In genomic region chr19:53868091-53868891, GRCh38 we compare ENCODE assay signal across 9 cellular contexts. TPM values are rescaled to one million over a fixed set of nuclear protein-coding genes. Genes with fewer than 3 reads are reported as not detected.
DNase-seq lines count a peak whose midpoint lies in the region; ATAC-seq and TF ChIP-seq lines count a peak whose summit lies in the region.
"Had no signal": no experiment of that assay in that cellular context is flagged by ENCODE, and none has a peak within 500 bp of the region (broad histone marks: within the 10 kb centered on the region; RNA-seq: fewer than 3 reads in every experiment).

No MANE protein-coding gene starts in this region.

- H3K4me3 ChIP-seq in BJ (ENCODE audit: low read depth, low read length) (peak overlapping the region; percentile 82), HUES6 (ENCODE audit: low read depth, low read length) (peak overlapping the region; percentile 99), uterus (peak overlapping the region; percentile 74 to 92)
- peak overlapping the region; percentile 90 for H3K4me3 ChIP-seq in naive thymus-derived CD4-positive, alpha-beta T cell (ENCODE audit: low read length)

- no peaks in the 10 kb centered on the region for H3K9me3 ChIP-seq in HUES6 (ENCODE audit: control insufficient read depth, insufficient read depth, low read depth, low read length)
- no peaks in the 10 kb centered on the region for H3K9me3 ChIP-seq in naive thymus-derived CD4-positive, alpha-beta T cell (ENCODE audit: control insufficient read depth in 2 of 3, low read length in 3 of 3)
- no peaks in the 10 kb centered on the region for H3K9me3 ChIP-seq in uterus

- no peak for ATAC-seq in naive thymus-derived CD4-positive, alpha-beta T cell
- no peak for ATAC-seq in GM18505 (IDR thresholded peaks at IDR 0.05; ENCODE audit: unreplicated experiment)

- TF ChIP-seq CTCF in BJ (IDR thresholded peaks at IDR 0.05; ENCODE audit: insufficient read depth, low read depth, low read length) (no peak), uterus (IDR thresholded peaks at IDR 0.05) (no peak)

- H3K27ac Mint-ChIP-seq in naive thymus-derived CD4-positive, alpha-beta T cell = peak overlapping the region; percentile 97 to 100 (median 99)

- intact Hi-C loops in naive thymus-derived CD4-positive, alpha-beta T cell (cut with micrococcal nuclease) = loop anchor here (2.0 to 10.0 kb wide), 8 partner anchors 15 to 1789 kb away; partner anchors contain the start of genes PRKCG (in 1 of the 2), PRPF31 (in 1 of the 2), RPL28 (in 1 of the 2) and TFPT (in 1 of the 2)
- intact Hi-C loops in uterus (cut with DNase I; ENCODE audit: low total_unique reads) = no loop called here

- peak overlapping the region; percentile 99 for H3K27ac ChIP-seq in HUES6 (ENCODE audit: low read depth, low read length)
- peak overlapping the region; percentile 99 for H3K27ac ChIP-seq in naive thymus-derived CD4-positive, alpha-beta T cell (ENCODE audit: low read depth, low read length)
- peak overlapping the region; percentile 86 to 99 for H3K27ac ChIP-seq in uterus

- no peaks in the 10 kb centered on the region for H3K27me3 ChIP-seq in BJ (ENCODE audit: control insufficient read depth, insufficient read depth, low read length)
- no peaks in the 10 kb centered on the region for H3K27me3 ChIP-seq in HUES6 (ENCODE audit: control insufficient read depth, insufficient read depth, low read length)
- no peaks in the 10 kb centered on the region for H3K27me3 ChIP-seq in naive thymus-derived CD4-positive, alpha-beta T cell (ENCODE audit: control insufficient read depth in 2 of 2, insufficient read depth in 2 of 2, low read length in 2 of 2)
- H3K27me3 ChIP-seq in uterus = no peaks in the 10 kb centered on the region

- DNase-seq in BJ (ENCODE audit: low read depth) = no peak
- DNase-seq in activated CD8-positive, alpha-beta memory T cell treated with anti-CD3 and anti-CD28 coated beads, Interleukin-2, amount 50 U/mL, for 48 hours = peak; percentile 73
- peak; percentile 67 for DNase-seq in fibroblast of gingiva (ENCODE audit: low read depth)
- DNase-seq in naive thymus-derived CD4-positive, alpha-beta T cell = peak in 8 of 9 donors; percentile 34 to 61 (median 53)
- DNase-seq in uterus = peak; percentile 61 to 71
- no peak for DNase-seq in NK-92 treated with Interleukin-12 subunit alpha and Interleukin-12 subunit beta, amount 100 ng/mL, for 24 hours (lab: John Stamatoyannopoulos, UW)

- TF ChIP-seq POLR2A in uterus (IDR thresholded peaks at IDR 0.05) (no peak), GM18505 (IDR thresholded peaks at IDR 0.05; ENCODE audit: borderline replicate concordance, extremely low read depth, insufficient read depth, insufficient read length) (no peak)

- peak overlapping the region; percentile 100 for H3K9ac ChIP-seq in HUES6 (ENCODE audit: low read length)

- H3K4me1 Mint-ChIP-seq in naive thymus-derived CD4-positive, alpha-beta T cell = peaks cover 15 to 53% (median 42%) of the 10 kb centered on the region in 7 donors

- peaks cover 0 to 22% (median 8%) of the 10 kb centered on the region in 5 donors for H3K36me3 Mint-ChIP-seq in naive thymus-derived CD4-positive, alpha-beta T cell

- H3K9me3 Mint-ChIP-seq in naive thymus-derived CD4-positive, alpha-beta T cell = peaks cover 0 to 5% (median 0%) of the 10 kb centered on the region in 11 donors

- CTCF ChIA-PET in BJ (lab: Yijun Ruan, JAX) = interaction anchor here (0.7 to 2.0 kb wide), 7 partner anchors 15 to 156 kb away, joined by 3 to 5 read pairs (median 3); no protein-coding TSS in a partner anchor
- CTCF ChIA-PET in naive thymus-derived CD4-positive, alpha-beta T cell (lab: Charles Lee) = interaction anchor here (1.8 to 2.5 kb wide), 2 partner anchors 8 to 10 kb away, joined by 6 to 14 read pairs; no protein-coding TSS in a partner anchor

- peaks cover 6% of the 10 kb centered on the region for H3K4me1 ChIP-seq in HUES6 (ENCODE audit: control insufficient read depth, insufficient read depth, low read length)
- H3K4me1 ChIP-seq in naive thymus-derived CD4-positive, alpha-beta T cell (ENCODE audit: control insufficient read depth in 2 of 2, insufficient read depth in 2 of 2, low read length in 2 of 2) = peaks cover 17 to 31% of the 10 kb centered on the region in 2 donors
- H3K4me1 ChIP-seq in uterus = no peaks in the 10 kb centered on the region

- H3K36me3 ChIP-seq in BJ (ENCODE audit: control insufficient read depth, insufficient read depth, low read length) (peaks cover 8% of the 10 kb centered on the region), HUES6 (ENCODE audit: control insufficient read depth, insufficient read depth, low read length) (peaks cover 25% of the 10 kb centered on the region), uterus (no peaks in the 10 kb centered on the region)
- H3K36me3 ChIP-seq in naive thymus-derived CD4-positive, alpha-beta T cell (ENCODE audit: control insufficient read depth in 2 of 3, insufficient read depth in 3 of 3, low read length in 3 of 3) = peaks cover 0 to 9% (median 0%) of the 10 kb centered on the region in 3 experiments

- peaks cover 0 to 2% (median 0%) of the 10 kb centered on the region in 5 donors for H3K27me3 Mint-ChIP-seq in naive thymus-derived CD4-positive, alpha-beta T cell

- POLR2A ChIA-PET in BJ (lab: Charles Lee) = interaction anchor here (0.6 to 1.0 kb wide), 2 partner anchors 11 to 333 kb away, joined by 3 to 4 read pairs; no protein-coding TSS in a partner anchor
- POLR2A ChIA-PET in naive thymus-derived CD4-positive, alpha-beta T cell (lab: Charles Lee) = interaction anchor here (0.8 to 4.3 kb wide), 10 partner anchors 9 to 1679 kb away, joined by 3 to 66 read pairs (median 3); partner anchors contain the start of genes CNOT3, MBOAT7, PRKCG and PRPF31

- peak overlapping the region; percentile 92 to 100 (median 97) for H3K4me3 Mint-ChIP-seq in naive thymus-derived CD4-positive, alpha-beta T cell

RNA-seq across cellular contexts. Expression of gene MYADM, which starts 0.6 kb away (rescaled TPM):
- 92.9 and 134 TPM in 2 replicates for polyA plus RNA-seq in BJ (2011; rRNA removed)
- polyA minus RNA-seq in BJ (2011; rRNA and poly(A)+ RNA removed) = 92.6 and 170 TPM in 2 replicates
- total RNA-seq in naive thymus-derived CD4-positive, alpha-beta T cell = 100 to 1,000 TPM in 3 of 5 experiments, 10 to 100 TPM in 2; 51.5 to 524 (median 116) TPM
- 10 to 100 TPM; 60.6 to 61.3 TPM for polyA plus RNA-seq in naive thymus-derived CD4-positive, alpha-beta T cell
- total RNA-seq in uterus = 100 to 1,000 TPM in 1 of 4 donors, 10 to 100 TPM in 3; 22.7 to 386 (median 77.4) TPM

RNA-seq across cellular contexts. Expression of gene PRKCG, which starts 13.7 kb away (rescaled TPM):
- polyA plus RNA-seq in BJ (2011; rRNA removed) = not detected in 2 replicates
- not detected in 2 replicates for polyA minus RNA-seq in BJ (2011; rRNA and poly(A)+ RNA removed)
- total RNA-seq in naive thymus-derived CD4-positive, alpha-beta T cell = 1 to 10 TPM in 2 of 5 experiments, not detected in 3; 1.6 to 2.4 TPM
- under 1 TPM in 1 of 2 donors, not detected in 1; 0.05 TPM for polyA plus RNA-seq in naive thymus-derived CD4-positive, alpha-beta T cell
- total RNA-seq in uterus = under 1 TPM in 1 of 4 donors, not detected in 3; 0.69 TPM

RNA-seq across cellular contexts. Expression of gene CACNG7, which starts 40.8 kb away (rescaled TPM):
- polyA plus RNA-seq in BJ (2011; rRNA removed) = 0.50 and 0.90 TPM in 2 replicates
- polyA minus RNA-seq in BJ (2011; rRNA and poly(A)+ RNA removed) = 0.09 TPM in 1 of 2 replicates, not detected in the other
- total RNA-seq in naive thymus-derived CD4-positive, alpha-beta T cell = not detected
- not detected for polyA plus RNA-seq in naive thymus-derived CD4-positive, alpha-beta T cell
- total RNA-seq in uterus = 1 to 10 TPM in 1 of 4 donors, not detected in 3; 1.0 TPM
- total RNA-seq: renal cortical epithelial cell had no signal

RNA-seq across cellular contexts. Expression of gene NLRP12, which starts 44.2 kb away (rescaled TPM):
- polyA plus RNA-seq in BJ (2011; rRNA removed) = not detected in 2 replicates
- 0.09 TPM in 1 of 2 replicates, not detected in the other for polyA minus RNA-seq in BJ (2011; rRNA and poly(A)+ RNA removed)
- 10 to 100 TPM in 1 of 5 experiments, 1 to 10 TPM in 1, under 1 TPM in 1, not detected in 2; 0.14 to 16.1 (median 1.8) TPM for total RNA-seq in naive thymus-derived CD4-positive, alpha-beta T cell
- polyA plus RNA-seq in naive thymus-derived CD4-positive, alpha-beta T cell = not detected
- total RNA-seq in uterus = under 1 TPM in 3 of 4 donors, not detected in 1; 0.34 to 0.90 (median 0.59) TPM

Comparison
In these comparisons a context has a peak if more than half of its experiments do, and no peak if none do; other contexts are left out.
1. DNase-seq: peak in activated CD8-positive, alpha-beta memory T cell treated with anti-CD3 and anti-CD28 coated beads, Interleukin-2, amount 50 U/mL, for 48 hours (single experiment), fibroblast of gingiva (single experiment), naive thymus-derived CD4-positive, alpha-beta T cell (8 of 9) and uterus (2 of 2); none in BJ (single experiment) and NK-92 treated with Interleukin-12 subunit alpha and Interleukin-12 subunit beta, amount 100 ng/mL, for 24 hours (single experiment).
2. Peak in every context shown above with its lines, with median percentiles within 50 percentile points of each other: H3K4me3 ChIP-seq and H3K27ac ChIP-seq.